ENCODE assay signal across 29 cellular contexts in genomic region chr10:122682522-122682921, GRCh38. TPM values are rescaled to one million over a fixed set of nuclear protein-coding genes. Genes with fewer than 3 reads are reported as not detected.
DNase-seq lines count a peak whose midpoint lies in the region; ATAC-seq and TF ChIP-seq lines count a peak whose summit lies in the region.
"Had no signal": no experiment of that assay in that cellular context is flagged by ENCODE, and none has a peak within 500 bp of the region (broad histone marks: within the 10 kb centered on the region; RNA-seq: fewer than 3 reads in every experiment).

No MANE protein-coding gene starts in this region.

- TF ChIP-seq CTCF in heart left ventricle (IDR thresholded peaks at IDR 0.05) (no peak), right atrium auricular region (IDR thresholded peaks at IDR 0.05) (no peak), left ventricle myocardium inferior (IDR thresholded peaks at IDR 0.05; ENCODE audit: borderline replicate concordance) (no peak)

- no peak overlapping the region for H3K27ac ChIP-seq in heart left ventricle
- no peak overlapping the region for H3K27ac ChIP-seq in right atrium auricular region
- H3K27ac ChIP-seq in left ventricle myocardium inferior (replicated peaks) = no peak overlapping the region
- H3K27ac ChIP-seq: 22Rv1, A549, BLaER1 had no signal

- H3K9me3 ChIP-seq in heart left ventricle (no peaks in the 10 kb centered on the region), right atrium auricular region (no peaks in the 10 kb centered on the region), left ventricle myocardium inferior (replicated peaks) (no peaks in the 10 kb centered on the region)
- H3K9me3 ChIP-seq: A549, BE2C, BLaER1 had no signal

- ATAC-seq in Right ventricle myocardium inferior (peak; percentile 76), left cardiac atrium (no peak), heart left ventricle (peak; percentile 79 to 94 (median 85)), GM21367 (IDR thresholded peaks at IDR 0.05; ENCODE audit: unreplicated experiment) (no peak)
- ATAC-seq: A549; CD8-positive, alpha-beta T cell; GM12878 had no signal

- no peaks in the 10 kb centered on the region for H3K27me3 ChIP-seq in heart left ventricle
- H3K27me3 ChIP-seq in right atrium auricular region = no peaks in the 10 kb centered on the region
- H3K27me3 ChIP-seq in left ventricle myocardium inferior (ENCODE audit: low read depth) = peaks cover 16% of the 10 kb centered on the region
- H3K27me3 ChIP-seq: BE2C, BLaER1 had no signal

- H3K4me3 ChIP-seq in heart left ventricle (no peak overlapping the region), right atrium auricular region (no peak overlapping the region), left ventricle myocardium inferior (no peak overlapping the region)
- H3K4me3 ChIP-seq: A549, BLaER1, GM12878 had no signal

- H3K36me3 ChIP-seq in heart left ventricle = no peaks in the 10 kb centered on the region
- H3K36me3 ChIP-seq in right atrium auricular region = no peaks in the 10 kb centered on the region
- H3K36me3 ChIP-seq in left ventricle myocardium inferior = no peaks in the 10 kb centered on the region
- H3K36me3 ChIP-seq: BE2C, BLaER1 had no signal

- intact Hi-C loops in Right ventricle myocardium inferior (cut with DNase I) (no loop called here), left cardiac atrium (cut with DNase I) (no loop called here), heart left ventricle (cut with DNase I) (no loop called here), left ventricle myocardium inferior (cut with micrococcal nuclease) (no loop called here)

- DNase-seq in Right ventricle myocardium inferior (ENCODE audit: missing footprints) (no peak), left cardiac atrium (no peak), heart left ventricle (peak; percentile 42 to 80 (median 70)), right atrium auricular region (ENCODE audit: low spot score) (no peak), left ventricle myocardium inferior (peak; percentile 48), erythroblast (lab: John Stamatoyannopoulos, UW) (no peak)
- DNase-seq: ACHN; BE2C; C1 segment of cervical spinal cord; CD4-positive, alpha-beta T cell; CD8-positive, alpha-beta T cell; COR-L47; DMS 273 treated with DMSO at 0.1 percent for 48 hours; DMS153; DMS53; DMS79; DND-41; EL; GDM1 had no signal

- TF ChIP-seq POLR2A in heart left ventricle (IDR thresholded peaks at IDR 0.05) (no peak), erythroblast (IDR thresholded peaks at IDR 0.05; ENCODE audit: low read length) (no peak)

- H3K4me1 ChIP-seq in heart left ventricle (no peaks in the 10 kb centered on the region), right atrium auricular region (peaks cover 0 to under 1% of the 10 kb centered on the region in 2 donors), left ventricle myocardium inferior (no peaks in the 10 kb centered on the region)
- H3K4me1 ChIP-seq: A549, BE2C, BLaER1 had no signal

- 48 to 56% (median 53%) methylated on average over 5 of the region's 5 CpGs for WGBS in heart left ventricle, 4 donors

RNA-seq across cellular contexts. Expression of gene C10orf120, which starts 17.1 kb away (rescaled TPM):
- total RNA-seq in Right ventricle myocardium inferior (not detected), left cardiac atrium (not detected), heart left ventricle (not detected), right atrium auricular region (not detected), left ventricle myocardium inferior (not detected)
- polyA plus RNA-seq in heart left ventricle = not detected
- total RNA-seq: A172; CD4-positive, alpha-beta T cell; CD8-positive, alpha-beta T cell; Daoy; G401; GM12878 had no signal
- polyA plus RNA-seq: A549, AG04450, CD14-positive monocyte, GM12878 had no signal

Comparison
In these comparisons a context has a peak if more than half of its experiments do, and no peak if none do; other contexts are left out.
1. ATAC-seq: peak in Right ventricle myocardium inferior (single experiment) and heart left ventricle (4 of 4); none in left cardiac atrium (0 of 2) and GM21367 (single experiment).
2. DNase-seq: peak in heart left ventricle (5 of 5) and left ventricle myocardium inferior (single experiment); none in Right ventricle myocardium inferior (single experiment), left cardiac atrium (single experiment), right atrium auricular region (single experiment) and erythroblast (0 of 2).